Comparison of ENCODE assay signal across 1 cellular context in the genomic region with DNA sequence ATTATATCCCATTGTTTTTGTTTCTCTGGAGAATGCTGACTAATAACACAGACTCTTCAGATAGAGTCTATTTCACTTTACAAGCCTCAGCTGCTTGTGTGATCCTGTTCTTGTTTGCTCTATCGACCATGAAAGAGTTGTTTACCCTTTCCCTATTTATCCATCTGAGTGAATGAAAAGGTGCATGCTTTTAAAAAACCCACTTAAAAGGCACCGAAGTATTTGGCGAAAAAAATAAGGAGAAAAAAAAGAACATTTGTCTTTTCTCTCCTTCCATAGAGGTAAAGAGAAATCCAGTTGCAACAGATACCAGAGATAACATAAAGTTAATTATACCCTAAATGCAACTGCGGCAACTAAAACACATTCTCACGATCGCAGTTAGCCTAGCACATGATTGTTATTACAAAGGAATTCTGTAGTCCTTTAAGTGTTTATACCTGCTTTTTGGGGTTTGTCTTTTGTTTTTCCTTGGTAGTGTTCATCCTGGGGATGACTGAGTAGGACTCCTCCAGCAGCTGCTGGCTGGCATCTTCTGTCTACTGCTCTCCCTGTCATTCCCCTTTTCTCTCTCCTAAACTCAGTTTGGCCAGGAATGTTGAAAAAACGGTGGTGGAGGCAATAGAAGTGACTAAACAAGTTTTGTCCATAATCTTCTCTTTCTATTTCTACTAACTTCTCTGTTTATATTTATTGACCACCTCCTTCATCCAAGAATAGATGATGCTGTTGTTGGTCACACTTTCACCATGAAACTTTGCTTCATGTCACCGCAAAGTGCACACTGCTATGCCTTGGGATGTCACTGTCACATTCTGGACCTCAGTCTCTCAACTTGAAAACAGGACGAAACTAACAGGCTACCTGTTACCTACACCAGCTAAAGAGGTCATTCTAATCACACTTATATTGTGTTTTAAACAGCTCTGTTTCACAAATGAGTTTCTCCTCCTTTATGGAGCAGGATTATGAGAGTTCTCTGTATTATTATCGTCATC.
A peak's percentile ranks its signal among the peaks of the same experiment; 100 is the strongest.
TF ChIP-seq lines count a peak whose summit lies in the region.

No MANE protein-coding gene starts in this region.

TF ChIP-seq in HepG2, 621 proteins besides CTCF, POLR2A, EP300 and RAD21 (continued from another document):
- TF ChIP-seq ZNF784 (CRISPR knock-in tag; IDR thresholded peaks at IDR 0.05; ENCODE audit: borderline replicate concordance), result no peak
- TF ChIP-seq TOE1 (CRISPR knock-in tag; IDR thresholded peaks at IDR 0.05), result no peak
- TF ChIP-seq ZNF720 (CRISPR knock-in tag; IDR thresholded peaks at IDR 0.05), result no peak
- TF ChIP-seq, protein P1, sequence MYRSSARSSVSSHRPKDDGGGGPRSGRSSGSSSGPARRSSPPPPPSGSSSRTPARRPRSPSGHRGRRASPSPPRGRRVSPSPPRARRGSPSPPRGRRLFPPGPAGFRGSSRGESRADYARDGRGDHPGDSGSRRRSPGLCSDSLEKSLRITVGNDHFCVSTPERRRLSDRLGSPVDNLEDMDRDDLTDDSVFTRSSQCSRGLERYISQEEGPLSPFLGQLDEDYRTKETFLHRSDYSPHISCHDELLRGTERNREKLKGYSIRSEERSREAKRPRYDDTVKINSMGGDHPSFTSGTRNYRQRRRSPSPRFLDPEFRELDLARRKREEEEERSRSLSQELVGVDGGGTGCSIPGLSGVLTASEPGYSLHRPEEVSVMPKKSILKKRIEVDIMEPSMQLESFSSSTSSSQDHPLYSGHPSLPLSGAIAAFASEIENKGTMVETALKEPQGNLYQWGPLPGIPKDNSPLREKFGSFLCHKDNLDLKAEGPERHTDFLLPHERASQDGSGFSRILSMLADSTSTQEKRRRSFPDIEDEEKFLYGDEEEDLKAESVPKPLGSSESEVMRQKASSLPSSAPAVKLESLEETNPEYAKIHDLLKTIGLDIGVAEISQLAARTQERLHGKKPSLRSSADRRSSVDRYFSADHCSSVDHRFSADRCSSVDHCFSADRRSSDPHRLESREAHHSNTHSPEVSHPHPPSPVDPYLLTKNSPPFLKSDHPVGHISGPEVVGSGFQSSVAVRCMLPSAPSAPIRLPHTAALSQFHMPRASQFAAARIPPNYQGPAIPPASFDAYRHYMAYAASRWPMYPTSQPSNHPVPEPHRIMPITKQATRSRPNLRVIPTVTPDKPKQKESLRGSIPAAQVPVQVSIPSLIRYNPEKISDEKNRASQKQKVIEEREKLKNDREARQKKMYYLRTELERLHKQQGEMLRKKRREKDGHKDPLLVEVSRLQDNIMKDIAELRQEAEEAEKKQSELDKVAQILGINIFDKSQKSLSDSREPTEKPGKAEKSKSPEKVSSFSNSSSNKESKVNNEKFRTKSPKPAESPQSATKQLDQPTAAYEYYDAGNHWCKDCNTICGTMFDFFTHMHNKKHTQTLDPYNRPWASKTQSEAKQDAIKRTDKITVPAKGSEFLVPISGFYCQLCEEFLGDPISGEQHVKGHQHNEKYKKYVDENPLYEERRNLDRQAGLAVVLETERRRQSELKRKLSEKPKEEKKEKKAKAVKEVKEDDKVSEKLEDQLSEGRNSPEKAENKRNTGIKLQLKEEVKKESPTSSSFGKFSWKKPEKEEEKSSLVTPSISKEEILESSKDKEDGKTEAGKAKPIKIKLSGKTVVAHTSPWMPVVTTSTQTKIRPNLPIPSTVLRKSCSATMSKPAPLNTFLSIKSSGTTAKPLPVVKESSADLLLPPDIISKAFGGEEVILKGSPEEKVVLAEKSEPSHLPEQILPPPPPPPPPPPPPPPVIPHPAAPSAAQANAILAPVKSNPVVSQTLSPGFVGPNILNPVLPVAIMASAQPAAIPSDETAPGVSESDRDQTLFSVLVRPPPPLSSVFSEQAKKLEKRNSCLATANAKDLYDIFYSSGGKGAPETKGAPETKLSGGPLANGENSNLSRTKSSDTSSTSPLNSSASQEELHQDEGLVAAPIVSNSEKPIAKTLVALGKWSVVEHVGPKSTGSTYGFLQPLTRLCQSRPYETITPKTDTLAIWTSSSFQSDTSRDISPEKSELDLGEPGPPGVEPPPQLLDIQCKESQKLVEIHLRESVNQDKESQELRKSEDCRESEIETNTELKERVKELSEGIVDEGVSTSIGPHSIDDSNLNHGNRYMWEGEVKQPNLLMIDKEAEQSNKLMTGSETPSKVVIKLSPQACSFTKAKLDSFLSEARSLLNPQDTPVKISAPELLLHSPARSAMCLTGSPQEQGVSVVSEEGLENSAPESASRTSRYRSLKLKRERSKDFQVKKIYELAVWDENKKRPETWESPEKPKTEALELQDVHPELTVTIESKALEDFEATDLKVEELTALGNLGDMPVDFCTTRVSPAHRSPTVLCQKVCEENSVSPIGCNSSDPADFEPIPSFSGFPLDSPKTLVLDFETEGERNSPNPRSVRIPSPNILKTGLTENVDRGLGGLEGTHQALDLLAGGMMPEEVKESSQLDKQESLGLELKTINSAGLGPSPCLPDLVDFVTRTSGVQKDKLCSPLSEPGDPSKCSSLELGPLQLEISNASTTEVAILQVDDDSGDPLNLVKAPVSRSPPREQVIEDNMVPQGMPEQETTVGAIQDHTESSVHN (CRISPR knock-in tag; IDR thresholded peaks at IDR 0.05), result no peak
- TF ChIP-seq RNF219 (CRISPR knock-in tag; IDR thresholded peaks at IDR 0.05), result no peak
- TF ChIP-seq PITX1 (CRISPR knock-in tag; IDR thresholded peaks at IDR 0.05), result peak; percentile 26; the same call in 1 of the 2 replicates
- TF ChIP-seq, protein P2, sequence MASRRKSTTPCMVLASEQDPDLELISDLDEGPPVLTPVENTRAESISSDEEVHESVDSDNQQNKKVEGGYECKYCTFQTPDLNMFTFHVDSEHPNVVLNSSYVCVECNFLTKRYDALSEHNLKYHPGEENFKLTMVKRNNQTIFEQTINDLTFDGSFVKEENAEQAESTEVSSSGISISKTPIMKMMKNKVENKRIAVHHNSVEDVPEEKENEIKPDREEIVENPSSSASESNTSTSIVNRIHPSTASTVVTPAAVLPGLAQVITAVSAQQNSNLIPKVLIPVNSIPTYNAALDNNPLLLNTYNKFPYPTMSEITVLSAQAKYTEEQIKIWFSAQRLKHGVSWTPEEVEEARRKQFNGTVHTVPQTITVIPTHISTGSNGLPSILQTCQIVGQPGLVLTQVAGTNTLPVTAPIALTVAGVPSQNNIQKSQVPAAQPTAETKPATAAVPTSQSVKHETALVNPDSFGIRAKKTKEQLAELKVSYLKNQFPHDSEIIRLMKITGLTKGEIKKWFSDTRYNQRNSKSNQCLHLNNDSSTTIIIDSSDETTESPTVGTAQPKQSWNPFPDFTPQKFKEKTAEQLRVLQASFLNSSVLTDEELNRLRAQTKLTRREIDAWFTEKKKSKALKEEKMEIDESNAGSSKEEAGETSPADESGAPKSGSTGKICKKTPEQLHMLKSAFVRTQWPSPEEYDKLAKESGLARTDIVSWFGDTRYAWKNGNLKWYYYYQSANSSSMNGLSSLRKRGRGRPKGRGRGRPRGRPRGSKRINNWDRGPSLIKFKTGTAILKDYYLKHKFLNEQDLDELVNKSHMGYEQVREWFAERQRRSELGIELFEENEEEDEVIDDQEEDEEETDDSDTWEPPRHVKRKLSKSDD (CRISPR knock-in tag; IDR thresholded peaks at IDR 0.05; ENCODE audit: low read depth), result no peak
- TF ChIP-seq ATF7 (IDR thresholded peaks at IDR 0.05), result no peak
- no peak for TF ChIP-seq ATF7 (CRISPR knock-in tag; IDR thresholded peaks at IDR 0.05)
- no peak for TF ChIP-seq MAFF (IDR thresholded peaks at IDR 0.05; ENCODE audit: low read depth, low read length)
- no peak for TF ChIP-seq ELF4 (CRISPR knock-in tag; IDR thresholded peaks at IDR 0.05; ENCODE audit: borderline replicate concordance)
- TF ChIP-seq, protein P3, sequence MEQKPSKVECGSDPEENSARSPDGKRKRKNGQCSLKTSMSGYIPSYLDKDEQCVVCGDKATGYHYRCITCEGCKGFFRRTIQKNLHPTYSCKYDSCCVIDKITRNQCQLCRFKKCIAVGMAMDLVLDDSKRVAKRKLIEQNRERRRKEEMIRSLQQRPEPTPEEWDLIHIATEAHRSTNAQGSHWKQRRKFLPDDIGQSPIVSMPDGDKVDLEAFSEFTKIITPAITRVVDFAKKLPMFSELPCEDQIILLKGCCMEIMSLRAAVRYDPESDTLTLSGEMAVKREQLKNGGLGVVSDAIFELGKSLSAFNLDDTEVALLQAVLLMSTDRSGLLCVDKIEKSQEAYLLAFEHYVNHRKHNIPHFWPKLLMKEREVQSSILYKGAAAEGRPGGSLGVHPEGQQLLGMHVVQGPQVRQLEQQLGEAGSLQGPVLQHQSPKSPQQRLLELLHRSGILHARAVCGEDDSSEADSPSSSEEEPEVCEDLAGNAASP (CRISPR knock-in tag; IDR thresholded peaks at IDR 0.05; ENCODE audit: borderline replicate concordance), result no peak; the same call in 1 of the 2 replicates
- no peak for TF ChIP-seq SNRNP70 (IDR thresholded peaks at IDR 0.05; ENCODE audit: low read depth, low read length)
- TF ChIP-seq HNRNPL (IDR thresholded peaks at IDR 0.05; ENCODE audit: low read depth, low read length), result no peak
